ENCODE assay signal across 1 cellular context in the genomic region with DNA sequence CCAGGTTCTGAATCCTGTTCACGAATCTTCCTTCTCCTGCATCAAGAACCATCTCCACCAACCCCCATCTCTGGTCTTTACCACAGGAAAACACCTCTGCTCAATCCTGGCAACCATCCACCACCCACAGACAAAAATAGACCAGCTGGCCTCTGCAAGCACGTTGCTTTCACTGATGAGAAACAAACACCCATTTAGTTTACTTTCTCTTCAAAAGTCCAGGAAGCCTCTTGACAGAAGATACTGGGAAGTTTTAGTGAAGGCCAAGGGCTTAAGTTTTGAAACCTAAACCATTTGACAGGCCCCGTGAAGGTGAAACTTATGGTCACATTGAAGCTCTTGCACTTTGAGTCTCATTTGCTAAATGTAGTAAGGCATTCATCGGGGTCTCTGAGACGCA.
TF ChIP-seq lines count a peak whose summit lies in the region.

No MANE protein-coding gene starts in this region.

TF ChIP-seq in GM23338, 12 proteins besides CTCF, POLR2A, EP300 and RAD21 (continued from another document):
- TF ChIP-seq ZNF462 (CRISPR knock-in tag; IDR thresholded peaks at IDR 0.05) (no peak), POLR2AphosphoS5 (IDR thresholded peaks at IDR 0.05; ENCODE audit: low read depth) (no peak), NANOG (IDR thresholded peaks at IDR 0.05; ENCODE audit: borderline replicate concordance) (no peak)
- TF ChIP-seq, protein P1, sequence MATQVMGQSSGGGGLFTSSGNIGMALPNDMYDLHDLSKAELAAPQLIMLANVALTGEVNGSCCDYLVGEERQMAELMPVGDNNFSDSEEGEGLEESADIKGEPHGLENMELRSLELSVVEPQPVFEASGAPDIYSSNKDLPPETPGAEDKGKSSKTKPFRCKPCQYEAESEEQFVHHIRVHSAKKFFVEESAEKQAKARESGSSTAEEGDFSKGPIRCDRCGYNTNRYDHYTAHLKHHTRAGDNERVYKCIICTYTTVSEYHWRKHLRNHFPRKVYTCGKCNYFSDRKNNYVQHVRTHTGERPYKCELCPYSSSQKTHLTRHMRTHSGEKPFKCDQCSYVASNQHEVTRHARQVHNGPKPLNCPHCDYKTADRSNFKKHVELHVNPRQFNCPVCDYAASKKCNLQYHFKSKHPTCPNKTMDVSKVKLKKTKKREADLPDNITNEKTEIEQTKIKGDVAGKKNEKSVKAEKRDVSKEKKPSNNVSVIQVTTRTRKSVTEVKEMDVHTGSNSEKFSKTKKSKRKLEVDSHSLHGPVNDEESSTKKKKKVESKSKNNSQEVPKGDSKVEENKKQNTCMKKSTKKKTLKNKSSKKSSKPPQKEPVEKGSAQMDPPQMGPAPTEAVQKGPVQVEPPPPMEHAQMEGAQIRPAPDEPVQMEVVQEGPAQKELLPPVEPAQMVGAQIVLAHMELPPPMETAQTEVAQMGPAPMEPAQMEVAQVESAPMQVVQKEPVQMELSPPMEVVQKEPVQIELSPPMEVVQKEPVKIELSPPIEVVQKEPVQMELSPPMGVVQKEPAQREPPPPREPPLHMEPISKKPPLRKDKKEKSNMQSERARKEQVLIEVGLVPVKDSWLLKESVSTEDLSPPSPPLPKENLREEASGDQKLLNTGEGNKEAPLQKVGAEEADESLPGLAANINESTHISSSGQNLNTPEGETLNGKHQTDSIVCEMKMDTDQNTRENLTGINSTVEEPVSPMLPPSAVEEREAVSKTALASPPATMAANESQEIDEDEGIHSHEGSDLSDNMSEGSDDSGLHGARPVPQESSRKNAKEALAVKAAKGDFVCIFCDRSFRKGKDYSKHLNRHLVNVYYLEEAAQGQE (IDR thresholded peaks at IDR 0.05; ENCODE audit: unreplicated experiment) = no peak
TF ChIP-seq in GM23338: peak in this region for 0.
